1 cellular context compared by ENCODE assay signal in genomic region chr16:789451-789850, GRCh38.
TF ChIP-seq lines count a peak whose summit lies in the region.

No MANE protein-coding gene starts in this region.

TF ChIP-seq in HepG2, 621 proteins besides CTCF, POLR2A, EP300 and RAD21:
- TF ChIP-seq ZNF180 (CRISPR knock-in tag; IDR thresholded peaks at IDR 0.05; ENCODE audit: borderline replicate concordance, low read depth): no peak
- no peak for TF ChIP-seq TRIM22 (IDR thresholded peaks at IDR 0.05)
- TF ChIP-seq ZUFSP (CRISPR knock-in tag; IDR thresholded peaks at IDR 0.05; ENCODE audit: borderline replicate concordance): no peak
- no peak for TF ChIP-seq DDIT3 (CRISPR knock-in tag; IDR thresholded peaks at IDR 0.05)
- no peak for TF ChIP-seq GFI1 (CRISPR knock-in tag; IDR thresholded peaks at IDR 0.05; ENCODE audit: borderline replicate concordance)
- no peak for TF ChIP-seq HMGXB3 (CRISPR knock-in tag; IDR thresholded peaks at IDR 0.05; ENCODE audit: borderline replicate concordance)
- no peak for TF ChIP-seq ZNF772 (CRISPR knock-in tag; IDR thresholded peaks at IDR 0.05)
- TF ChIP-seq ZSCAN22 (CRISPR knock-in tag; IDR thresholded peaks at IDR 0.05): no peak
- TF ChIP-seq SRY (CRISPR knock-in tag; IDR thresholded peaks at IDR 0.05): no peak
- no peak for TF ChIP-seq RXRB (CRISPR knock-in tag; IDR thresholded peaks at IDR 0.05; ENCODE audit: borderline replicate concordance)
- no peak for TF ChIP-seq KLF6 (CRISPR knock-in tag; IDR thresholded peaks at IDR 0.05)
- no peak for TF ChIP-seq MBD4 (IDR thresholded peaks at IDR 0.05; ENCODE audit: borderline replicate concordance, low read length)
- no peak for TF ChIP-seq ZMAT5 (CRISPR knock-in tag; IDR thresholded peaks at IDR 0.05; ENCODE audit: borderline replicate concordance, low read depth)
- TF ChIP-seq TFE3 (CRISPR knock-in tag; IDR thresholded peaks at IDR 0.05): no peak
- no peak for TF ChIP-seq JARID2 (CRISPR knock-in tag; IDR thresholded peaks at IDR 0.05; ENCODE audit: insufficient replicate concordance)
- TF ChIP-seq CREB1 (IDR thresholded peaks at IDR 0.05): no peak
- no peak for TF ChIP-seq CREB1 (CRISPR knock-in tag; IDR thresholded peaks at IDR 0.05)
- no peak for TF ChIP-seq ZMAT3 (CRISPR knock-in tag; conservative IDR thresholded peaks at IDR 0.05)
- no peak for TF ChIP-seq RBM22 (optimal IDR thresholded peaks at IDR 0.05; ENCODE audit: low read length)
